ENCODE assay signal across 11 cellular contexts in the genomic region with DNA sequence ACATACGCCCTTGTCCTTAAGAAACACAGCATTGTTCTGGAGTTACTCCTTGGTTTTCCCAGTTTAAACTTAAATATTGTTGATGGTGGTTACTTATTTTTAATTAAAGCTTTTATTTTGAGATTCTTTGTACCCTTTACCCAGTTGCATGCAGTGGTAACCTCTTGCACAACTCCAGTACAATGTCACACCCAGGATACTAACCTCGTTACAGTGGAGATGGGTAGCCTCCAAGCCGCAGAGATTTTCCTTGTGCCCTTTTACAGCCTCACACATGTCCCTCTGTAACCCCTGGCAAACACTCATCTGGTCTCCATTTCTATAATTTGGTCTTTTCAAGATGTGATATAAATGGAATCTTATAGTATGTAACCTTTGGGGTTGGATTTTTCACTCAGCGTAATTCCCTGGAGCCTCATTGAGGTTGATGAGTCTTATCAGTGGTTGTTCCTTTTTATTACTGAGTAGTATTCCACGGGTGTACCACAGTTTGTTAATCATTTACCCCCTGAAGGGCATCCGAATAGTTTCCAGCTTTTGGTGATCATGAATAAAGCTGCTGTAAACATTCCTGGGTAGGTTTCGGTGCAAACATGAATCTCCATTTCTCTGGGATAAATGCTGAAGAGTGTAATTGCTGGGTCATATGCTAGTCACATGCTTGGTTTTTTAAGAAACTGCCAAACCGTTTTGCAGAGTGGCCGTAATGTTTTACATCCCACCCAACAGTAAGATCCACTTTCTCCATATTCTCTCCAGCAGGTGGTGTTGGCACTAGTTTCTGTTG.
DNase-seq lines count a peak whose midpoint lies in the region; ATAC-seq and TF ChIP-seq lines count a peak whose summit lies in the region.
"Had no signal": no experiment of that assay in that cellular context is flagged by ENCODE, and none has a peak within 500 bp of the region (broad histone marks: within the 10 kb centered on the region; RNA-seq: fewer than 3 reads in every experiment).

No MANE protein-coding gene starts in this region.

- peak overlapping the region; percentile 84 to 99 (median 92) for H3K4me3 Mint-ChIP-seq in CD4-positive, alpha-beta memory T cell
- peak overlapping the region; percentile 75 for H3K4me3 Mint-ChIP-seq in natural killer cell treated with Interleukin-12 subunit alpha and Interleukin-12 subunit beta and Interleukin-15 and Interleukin-18, amount 100 ng/mL, for 72 hours

- H3K4me1 Mint-ChIP-seq in CD4-positive, alpha-beta memory T cell: peaks cover 71 to 97% (median 86%) of the 10 kb centered on the region in 4 donors
- H3K4me1 Mint-ChIP-seq in natural killer cell treated with Interleukin-12 subunit alpha and Interleukin-12 subunit beta and Interleukin-15 and Interleukin-18, amount 100 ng/mL, for 72 hours (ENCODE audit: low read depth in 2 of 2): peaks cover 77 to 87% of the 10 kb centered on the region in 2 donors

- H3K4me1 ChIP-seq in CD4-positive, alpha-beta memory T cell (ENCODE audit: insufficient read depth, low read length): peaks cover 94% of the 10 kb centered on the region
- H3K4me1 ChIP-seq in colonic mucosa: peaks cover 24% of the 10 kb centered on the region

- POLR2A ChIA-PET in CD4-positive, alpha-beta memory T cell (lab: Charles Lee; ENCODE audit: partially characterized antibody): interaction anchor here (0.8 to 10.4 kb wide), 5 partner anchors 7 to 155 kb away, joined by 4 to 225 read pairs (median 9); no protein-coding TSS in a partner anchor

- no peaks in the 10 kb centered on the region for H3K36me3 ChIP-seq in CD4-positive, alpha-beta memory T cell (ENCODE audit: insufficient read depth, low read length)
- H3K36me3 ChIP-seq in colonic mucosa: no peaks in the 10 kb centered on the region
- H3K36me3 ChIP-seq: heart left ventricle had no signal

- no peaks in the 10 kb centered on the region for H3K27me3 Mint-ChIP-seq in CD4-positive, alpha-beta memory T cell
- no peaks in the 10 kb centered on the region for H3K27me3 Mint-ChIP-seq in natural killer cell treated with Interleukin-12 subunit alpha and Interleukin-12 subunit beta and Interleukin-15 and Interleukin-18, amount 100 ng/mL, for 72 hours

- peak overlapping the region in 1 of 2 donors; percentile 80 for H3K9ac ChIP-seq in colonic mucosa (ENCODE audit: low read depth in 2 of 2, low read length in 2 of 2)

- H3K27ac Mint-ChIP-seq in CD4-positive, alpha-beta memory T cell: peak overlapping the region; percentile 94 to 99 (median 97)
- peak overlapping the region; percentile 79 to 90 for H3K27ac Mint-ChIP-seq in natural killer cell treated with Interleukin-12 subunit alpha and Interleukin-12 subunit beta and Interleukin-15 and Interleukin-18, amount 100 ng/mL, for 72 hours

- peak overlapping the region in 1 of 2 donors; percentile 39 for H3K4me3 ChIP-seq in CD4-positive, alpha-beta memory T cell (ENCODE audit: low read length in 2 of 2)
- no peak overlapping the region for H3K4me3 ChIP-seq in colonic mucosa

- H3K9me3 Mint-ChIP-seq in CD4-positive, alpha-beta memory T cell: peaks cover 0 to 7% (median under 1%) of the 10 kb centered on the region in 8 donors
- peaks cover 4% of the 10 kb centered on the region for H3K9me3 Mint-ChIP-seq in natural killer cell treated with Interleukin-12 subunit alpha and Interleukin-12 subunit beta and Interleukin-15 and Interleukin-18, amount 100 ng/mL, for 72 hours

- CTCF ChIA-PET in CD4-positive, alpha-beta memory T cell (lab: Charles Lee; ENCODE audit: partially characterized antibody): interaction anchor here (0.6 to 18.3 kb wide), 6 partner anchors 10 to 39 kb away, joined by 3 to 342 read pairs (median 5); no protein-coding TSS in a partner anchor

- H3K36me3 Mint-ChIP-seq in CD4-positive, alpha-beta memory T cell: peaks cover 30 to 41% of the 10 kb centered on the region in 2 donors
- peaks cover 22% of the 10 kb centered on the region for H3K36me3 Mint-ChIP-seq in natural killer cell treated with Interleukin-12 subunit alpha and Interleukin-12 subunit beta and Interleukin-15 and Interleukin-18, amount 100 ng/mL, for 72 hours

- H3K9me3 ChIP-seq in CD4-positive, alpha-beta memory T cell (ENCODE audit: control insufficient read depth in 1 of 2, low read length in 2 of 2): no peaks in the 10 kb centered on the region
- H3K9me3 ChIP-seq in colonic mucosa: no peaks in the 10 kb centered on the region

- intact Hi-C loops in CD4-positive, alpha-beta memory T cell (cut with micrococcal nuclease): loop anchor here (1.0 to 10.0 kb wide), 3 partner anchors 14 to 158 kb away; no protein-coding TSS in a partner anchor
- intact Hi-C loops in colonic mucosa (cut with DNase I): no loop called here

- peak overlapping the region; percentile 71 for H3K27ac ChIP-seq in CD4-positive, alpha-beta memory T cell (ENCODE audit: low read depth, low read length)
- H3K27ac ChIP-seq in colonic mucosa: peak overlapping the region; percentile 84

- TF ChIP-seq CTCF in colonic mucosa (IDR thresholded peaks at IDR 0.05): no peak

- no peak for ATAC-seq in natural killer cell treated with Interleukin-12 subunit alpha and Interleukin-12 subunit beta and Interleukin-15 and Interleukin-18, amount 100 ng/mL, for 72 hours
- no peak for ATAC-seq in GM21447 (IDR thresholded peaks at IDR 0.05; ENCODE audit: unreplicated experiment)

- H3K27me3 ChIP-seq in CD4-positive, alpha-beta memory T cell (ENCODE audit: insufficient read depth, low read length): no peaks in the 10 kb centered on the region
- no peaks in the 10 kb centered on the region for H3K27me3 ChIP-seq in colonic mucosa
- H3K27me3 ChIP-seq: heart left ventricle had no signal

- DNase-seq in CD4-positive, alpha-beta memory T cell: no peak
- DNase-seq in LHCN-M2 (ENCODE audit: low read depth) (peak; percentile 13), colonic mucosa (peak; percentile 71), NCI-H510A treated with DMSO at 0.1 percent for 48 hours (lab: John Stamatoyannopoulos, UW) (no peak), kidney tubule cell (ENCODE audit: low spot score) (no peak), CD1c-positive myeloid dendritic cell (ENCODE audit: extremely low spot score) (no peak)
- DNase-seq in natural killer cell treated with Interleukin-12 subunit alpha and Interleukin-12 subunit beta and Interleukin-15 and Interleukin-18, amount 100 ng/mL, for 72 hours (ENCODE audit: low spot score): no peak
- DNase-seq: OCI-M1, substantia nigra had no signal

Comparison
In these comparisons a context has a peak if more than half of its experiments do, and no peak if none do; other contexts are left out.
1. DNase-seq: peak in LHCN-M2 (single experiment) and colonic mucosa (single experiment); none in CD4-positive, alpha-beta memory T cell (0 of 5), natural killer cell treated with Interleukin-12 subunit alpha and Interleukin-12 subunit beta and Interleukin-15 and Interleukin-18, amount 100 ng/mL, for 72 hours (single experiment), NCI-H510A treated with DMSO at 0.1 percent for 48 hours (single experiment), kidney tubule cell (single experiment) and CD1c-positive myeloid dendritic cell (single experiment).